ENCODE assay signal across 30 cellular contexts in genomic region chr1:198298653-198299052, GRCh38.
DNase-seq lines count a peak whose midpoint lies in the region; ATAC-seq and TF ChIP-seq lines count a peak whose summit lies in the region.
"Had no signal": no experiment of that assay in that cellular context is flagged by ENCODE, and none has a peak within 500 bp of the region (broad histone marks: within the 10 kb centered on the region; RNA-seq: fewer than 3 reads in every experiment).

No MANE protein-coding gene starts in this region.

- WGBS in HUES64 = 48% methylated on average over 6 of the region's 6 CpGs

- H3K36me3 Mint-ChIP-seq in glutamatergic neuron (ENCODE audit: unreplicated experiment) = no peaks in the 10 kb centered on the region

- H3K27me3 ChIP-seq in HUES64 (ENCODE audit: insufficient read depth, low read length) (no peaks in the 10 kb centered on the region), Peyer's patch (no peaks in the 10 kb centered on the region)
- H3K27me3 ChIP-seq: ascending aorta, cardiac muscle cell, gastroesophageal sphincter, tibial artery had no signal

- H3K9me3 ChIP-seq in HUES64 (ENCODE audit: insufficient read depth, low read depth, low read length) (no peaks in the 10 kb centered on the region), Peyer's patch (no peaks in the 10 kb centered on the region)
- H3K9me3 ChIP-seq: ascending aorta, gastroesophageal sphincter, left ventricle myocardium inferior, tibial artery had no signal

- no peak overlapping the region for H3K9ac ChIP-seq in HUES64 (ENCODE audit: low read depth, low read length)

- ATAC-seq in omental fat pad (ENCODE audit: low FRiP score) = no peak
- ATAC-seq: activated T-cell treated with anti-CD3 and anti-CD28 coated beads, Interleukin-2, amount 50 U/mL, for 4 hours; gastroesophageal sphincter had no signal

- intact Hi-C loops in posterior cingulate gyrus (cut with DNase I) = no loop called here

- TF ChIP-seq CTCF in glutamatergic neuron (IDR thresholded peaks at IDR 0.05; ENCODE audit: partially characterized antibody, unreplicated experiment) = no peak
- no peak for TF ChIP-seq CTCF in Peyer's patch (IDR thresholded peaks at IDR 0.05)
- no peak for TF ChIP-seq CTCF in omental fat pad (IDR thresholded peaks at IDR 0.05)

- no peak for TF ChIP-seq POLR2A in Peyer's patch (IDR thresholded peaks at IDR 0.05)

- peak overlapping the region; percentile 26; the same call in 1 of the 2 replicates for H3K27ac ChIP-seq in HUES64 (ENCODE audit: low read depth, low read length)
- no peak overlapping the region for H3K27ac ChIP-seq in Peyer's patch
- H3K27ac ChIP-seq: ascending aorta, cardiac muscle cell, gastroesophageal sphincter, left ventricle myocardium inferior, tibial artery, WERI-Rb-1 had no signal

- peaks cover 6% of the 10 kb centered on the region for H3K9me3 Mint-ChIP-seq in glutamatergic neuron (ENCODE audit: unreplicated experiment)
- H3K9me3 Mint-ChIP-seq: activated naive CD8-positive, alpha-beta T cell treated with anti-CD3 and anti-CD28 coated beads, Interleukin-2, amount 10 ng/mL, durations not matched to agents 7 days and 5 days; activated T-cell treated with anti-CD3 and anti-CD28 coated beads, Interleukin-2, amount 50 U/mL, for 4 hours; CD4-positive, alpha-beta memory T cell had no signal

- H3K4me3 ChIP-seq in HUES64 (ENCODE audit: low read length) (no peak overlapping the region), Peyer's patch (no peak overlapping the region)
- H3K4me3 ChIP-seq: ascending aorta, cardiac muscle cell, gastroesophageal sphincter, left ventricle myocardium inferior, tibial artery had no signal

- peak overlapping the region; percentile 69 for H3K4me3 Mint-ChIP-seq in glutamatergic neuron (ENCODE audit: unreplicated experiment)
- H3K4me3 Mint-ChIP-seq: activated naive CD8-positive, alpha-beta T cell treated with anti-CD3 and anti-CD28 coated beads, Interleukin-2, amount 10 ng/mL, durations not matched to agents 7 days and 5 days; activated T-cell treated with anti-CD3 and anti-CD28 coated beads, Interleukin-2, amount 50 U/mL, for 4 hours; CD4-positive, alpha-beta memory T cell had no signal

- peaks cover 42% of the 10 kb centered on the region for H3K4me1 Mint-ChIP-seq in glutamatergic neuron (ENCODE audit: low read depth, unreplicated experiment)

- H3K27ac Mint-ChIP-seq in glutamatergic neuron (ENCODE audit: unreplicated experiment) = peak overlapping the region; percentile 34
- H3K27ac Mint-ChIP-seq: activated naive CD8-positive, alpha-beta T cell treated with anti-CD3 and anti-CD28 coated beads, Interleukin-2, amount 10 ng/mL, durations not matched to agents 7 days and 5 days; progenitor cell of endocrine pancreas had no signal

- DNase-seq in NCI-H526 (lab: John Stamatoyannopoulos, UW) (peak; percentile 22 to 45), NCI-H526 treated with DMSO at 0.1 percent for 48 hours (lab: John Stamatoyannopoulos, UW) (no peak), glutamatergic neuron (peak; percentile 38), posterior cingulate gyrus (peak in 6 of 10 donors; percentile 19 to 88 (median 48)), Peyer's patch (no peak), omental fat pad (ENCODE audit: low spot score) (no peak)
- DNase-seq in stimulated activated CD8-positive, alpha-beta memory T cell treated with anti-CD3 and anti-CD28 coated beads, Interleukin-4, amount 100 ng/mL, for 48 hours = no peak
- DNase-seq: activated CD4-positive, alpha-beta T cell treated with anti-CD3 and anti-CD28 coated beads, Interleukin-2, amount 50 U/mL, for 1 hour; activated gamma-delta T cell treated with Interleukin-2 at 50 U/mL for 16 hours; activated naive CD8-positive, alpha-beta T cell treated with anti-CD3 and anti-CD28 coated beads, Interleukin-2, amount 10 ng/mL, durations not matched to agents 7 days and 5 days; activated T-cell treated with anti-CD3 and anti-CD28 coated beads, Interleukin-2, amount 50 U/mL, for 4 hours; CD4-positive, alpha-beta memory T cell; DMS 273 treated with DMSO at 0.1 percent for 48 hours; effector CD4-positive, alpha-beta T cell; EL; hippocampal formation; KG1; left ventricle myocardium inferior; mesenchymal stem cell; NCI-H1092 treated with DMSO at 0.1 percent for 48 hours; NCI-H187 treated with DMSO at 0.1 percent for 48 hours; NCI-H774; stimulated activated CD4-positive, alpha-beta T cell treated with anti-CD3 and anti-CD28 coated beads, Interleukin-4, amount 100 ng/mL, for 24 hours; tibial artery; WERI-Rb-1 had no signal

- peaks cover 5% of the 10 kb centered on the region for H3K27me3 Mint-ChIP-seq in glutamatergic neuron (ENCODE audit: unreplicated experiment)
- H3K27me3 Mint-ChIP-seq: activated naive CD8-positive, alpha-beta T cell treated with anti-CD3 and anti-CD28 coated beads, Interleukin-2, amount 10 ng/mL, durations not matched to agents 7 days and 5 days; CD4-positive, alpha-beta memory T cell; progenitor cell of endocrine pancreas had no signal

- H3K4me1 ChIP-seq in HUES64 (ENCODE audit: insufficient read depth, low read length) = peaks cover 28% of the 10 kb centered on the region
- no peaks in the 10 kb centered on the region for H3K4me1 ChIP-seq in Peyer's patch
- H3K4me1 ChIP-seq: ascending aorta, gastroesophageal sphincter, tibial artery had no signal

- H3K36me3 ChIP-seq in HUES64 (ENCODE audit: insufficient read depth, low read length) = no peaks in the 10 kb centered on the region
- H3K36me3 ChIP-seq in Peyer's patch = peaks cover 0 to 4% (median 0%) of the 10 kb centered on the region in 3 donors
- H3K36me3 ChIP-seq: cardiac muscle cell, WERI-Rb-1 had no signal

Comparison
In these comparisons a context has a peak if more than half of its experiments do, and no peak if none do; other contexts are left out.
1. DNase-seq: peak in NCI-H526 (2 of 2), glutamatergic neuron (single experiment) and posterior cingulate gyrus (6 of 10); none in NCI-H526 treated with DMSO at 0.1 percent for 48 hours (single experiment), Peyer's patch (0 of 3), stimulated activated CD8-positive, alpha-beta memory T cell treated with anti-CD3 and anti-CD28 coated beads, Interleukin-4, amount 100 ng/mL, for 48 hours (single experiment) and omental fat pad (single experiment).